ENCODE assay signal across 8 cellular contexts in genomic region chr1:186945146-186945545, GRCh38.
"Had no signal": no experiment of that assay in that cellular context is flagged by ENCODE, and none has a peak within 500 bp of the region (broad histone marks: within the 10 kb centered on the region; RNA-seq: fewer than 3 reads in every experiment).

No MANE protein-coding gene starts in this region.

- FAIRE-seq: G401.6, GM12878, GM12891, GM12892, GM18507, GM19239 had no signal

- DNase-seq: GDM1, GF-D8 had no signal

- H3K4me3 ChIP-seq: GM12878 had no signal
